ENCODE assay signal across 12 cellular contexts in genomic region chr10:29669149-29669548, GRCh38. TPM values are rescaled to one million over a fixed set of nuclear protein-coding genes. Genes with fewer than 3 reads are reported as not detected.
DNase-seq lines count a peak whose midpoint lies in the region; ATAC-seq and TF ChIP-seq lines count a peak whose summit lies in the region.
"Had no signal": no experiment of that assay in that cellular context is flagged by ENCODE, and none has a peak within 500 bp of the region (broad histone marks: within the 10 kb centered on the region; RNA-seq: fewer than 3 reads in every experiment).

No MANE protein-coding gene starts in this region.

- TF ChIP-seq CTCF in left ventricle myocardium inferior (IDR thresholded peaks at IDR 0.05; ENCODE audit: borderline replicate concordance) (no peak), tibial artery (IDR thresholded peaks at IDR 0.05) (no peak), smooth muscle cell (IDR thresholded peaks at IDR 0.05; ENCODE audit: borderline replicate concordance, insufficient read depth, poor library complexity, severe bottlenecking) (no peak)

- H3K4me3 ChIP-seq in MG63 (no peak overlapping the region), left ventricle myocardium inferior (no peak overlapping the region), tibial artery (no peak overlapping the region), smooth muscle cell (no peak overlapping the region)
- H3K4me3 ChIP-seq: body of pancreas had no signal

- H3K4me2 ChIP-seq in smooth muscle cell, result no peak overlapping the region

- intact Hi-C loops in left ventricle myocardium inferior (cut with micrococcal nuclease), result no loop called here
- intact Hi-C loops in tibial artery (cut with DNase I; ENCODE audit: low total_unique reads), result no loop called here

- no peak overlapping the region for H3K9ac ChIP-seq in smooth muscle cell (ENCODE audit: low read depth)

- peaks cover 23% of the 10 kb centered on the region for H4K20me1 ChIP-seq in smooth muscle cell (ENCODE audit: low read depth)

- 90% methylated on average over 3 of the region's 3 CpGs for WGBS in smooth muscle cell (ENCODE audit: low lambda C conversion rate)

- H3F3A ChIP-seq in smooth muscle cell (ENCODE audit: low read depth), result no peaks in the 10 kb centered on the region

- H2AFZ ChIP-seq in smooth muscle cell (ENCODE audit: low read depth), result no peak overlapping the region

- ATAC-seq in activated CD4-positive, CD25-positive, alpha-beta regulatory T cell treated with anti-CD3 and anti-CD28 coated beads, Interleukin-2, amount 50 U/mL, for 24 hours, result no peak
- ATAC-seq: activated T-cell treated with anti-CD3 and anti-CD28 coated beads, Interleukin-2, amount 50 U/mL, for 72 hours; body of pancreas had no signal

- peaks cover 11% of the 10 kb centered on the region for H3K4me1 ChIP-seq in left ventricle myocardium inferior
- peaks cover 0 to 57% (median 26%) of the 10 kb centered on the region in 4 donors for H3K4me1 ChIP-seq in tibial artery
- peaks cover 8% of the 10 kb centered on the region for H3K4me1 ChIP-seq in smooth muscle cell (ENCODE audit: low read depth)

- no peaks in the 10 kb centered on the region for H3K27me3 ChIP-seq in MG63
- no peaks in the 10 kb centered on the region for H3K27me3 ChIP-seq in left ventricle myocardium inferior (ENCODE audit: low read depth)
- H3K27me3 ChIP-seq in tibial artery, result no peaks in the 10 kb centered on the region
- H3K27me3 ChIP-seq in smooth muscle cell (ENCODE audit: low read depth), result no peaks in the 10 kb centered on the region
- H3K27me3 ChIP-seq: body of pancreas had no signal

- peak; percentile 79 for DNase-seq in MG63
- DNase-seq in cerebellar cortex (ENCODE audit: low spot score), result peak; percentile 6
- peak; percentile 64 for DNase-seq in left ventricle myocardium inferior
- peak in 1 of 2 donors; percentile 56 for DNase-seq in tibial artery
- no peak for DNase-seq in smooth muscle cell (lab: John Stamatoyannopoulos, UW; ENCODE audit: unreplicated experiment)
- DNase-seq in NCI-H2029 (lab: John Stamatoyannopoulos, UW), result no peak
- DNase-seq: activated CD4-positive, CD25-positive, alpha-beta regulatory T cell treated with anti-CD3 and anti-CD28 coated beads, Interleukin-2, amount 50 U/mL, for 72 hours; activated T-cell treated with anti-CD3 and anti-CD28 coated beads, Interleukin-2, amount 50 U/mL, for 72 hours; body of pancreas; NCI-H2081 treated with DMSO at 0.1 percent for 48 hours had no signal

- no peaks in the 10 kb centered on the region for H3K36me3 ChIP-seq in MG63
- H3K36me3 ChIP-seq in left ventricle myocardium inferior, result no peaks in the 10 kb centered on the region
- peaks cover under 1 to 13% (median 5%) of the 10 kb centered on the region in 3 donors for H3K36me3 ChIP-seq in tibial artery
- H3K36me3 ChIP-seq in smooth muscle cell (ENCODE audit: low read depth), result no peaks in the 10 kb centered on the region

- H3K9me3 ChIP-seq in MG63 (no peaks in the 10 kb centered on the region; the same call in 1 of the 2 replicates), left ventricle myocardium inferior (replicated peaks) (no peaks in the 10 kb centered on the region), tibial artery (no peaks in the 10 kb centered on the region), smooth muscle cell (replicated peaks; ENCODE audit: low read depth) (no peaks in the 10 kb centered on the region)
- H3K9me3 ChIP-seq: body of pancreas had no signal

- peaks cover 31% of the 10 kb centered on the region for H3K79me2 ChIP-seq in smooth muscle cell (ENCODE audit: low read depth)

- peak overlapping the region; percentile 28 for H3K27ac ChIP-seq in left ventricle myocardium inferior (replicated peaks)
- peak overlapping the region; percentile 0 to 21 for H3K27ac ChIP-seq in tibial artery
- no peak overlapping the region for H3K27ac ChIP-seq in smooth muscle cell (ENCODE audit: low read depth)
- H3K27ac ChIP-seq: body of pancreas, HL-60 had no signal

RNA-seq across cellular contexts. Expression of gene SVIL, which starts 34.4 kb away (rescaled TPM):
- total RNA-seq in MG63 (2014; rRNA removed; shearing (Covaris generic); ENCODE audit: low replicate concordance), result 2.3 and 5.6 TPM in 2 replicates
- total RNA-seq in left ventricle myocardium inferior (403 TPM), smooth muscle cell (28.5 and 32.5 TPM in 2 replicates)
- polyA plus RNA-seq in smooth muscle cell, result 33.0 and 59.4 TPM in 2 replicates

Comparison
In these comparisons a context has a peak if more than half of its experiments do, and no peak if none do; other contexts are left out.
1. DNase-seq: peak in MG63 (single experiment), cerebellar cortex (single experiment) and left ventricle myocardium inferior (single experiment); none in smooth muscle cell (single experiment) and NCI-H2029 (single experiment).
2. RNA of gene SVIL, which starts 34.4 kb away (total RNA-seq): 403 TPM in left ventricle myocardium inferior (single experiment); 28.5 to 32.5 TPM in smooth muscle cell and 2.3 to 5.6 TPM in MG63; every median in the first group is over 10 times any median in the second.